ENCODE assay signal across 8 cellular contexts in genomic region chr6:170583736-170584180, GRCh38. TPM values are rescaled to one million over a fixed set of nuclear protein-coding genes. Genes with fewer than 3 reads are reported as not detected.
DNase-seq lines count a peak whose midpoint lies in the region; ATAC-seq, FAIRE-seq and TF ChIP-seq lines count a peak whose summit lies in the region.

No MANE protein-coding gene starts in this region.

- H4K20me1 ChIP-seq in DND-41 (ENCODE audit: insufficient read depth, low read length), result peaks cover 9% of the 10 kb centered on the region; the same call in 1 of the 2 replicates

- no peak for TF ChIP-seq POLR2A in thyroid gland (IDR thresholded peaks at IDR 0.05)

- peaks cover 2% of the 10 kb centered on the region; the same call in 1 of the 2 replicates for H3K27me3 Mint-ChIP-seq in HFFc6 (ENCODE audit: insufficient read depth)
- H3K27me3 Mint-ChIP-seq in activated naive CD8-positive, alpha-beta T cell treated with anti-CD3 and anti-CD28 coated beads, Interleukin-2, amount 50 U/mL, for 24 hours, result no peaks in the 10 kb centered on the region

- TF ChIP-seq CTCF in DND-41 (IDR thresholded peaks at IDR 0.05; ENCODE audit: borderline replicate concordance, extremely low read depth, low read length, poor library complexity, severe bottlenecking) (no peak), HFFc6 (IDR thresholded peaks at IDR 0.05) (peak; percentile 66), kidney (IDR thresholded peaks at IDR 0.05; ENCODE audit: borderline replicate concordance, extremely low read depth, insufficient read depth) (no peak), thyroid gland (IDR thresholded peaks at IDR 0.05) (peak in 1 of 6 experiments; percentile 7)

- H3K9ac ChIP-seq in DND-41 (ENCODE audit: low read depth, low read length) (peak overlapping the region; percentile 88), kidney (ENCODE audit: low read length in 2 of 2) (peak overlapping the region; percentile 42 to 66)

- H3K4me1 Mint-ChIP-seq in HFFc6 (ENCODE audit: low read depth), result peaks cover 22% of the 10 kb centered on the region
- H3K4me1 Mint-ChIP-seq in activated naive CD8-positive, alpha-beta T cell treated with anti-CD3 and anti-CD28 coated beads, Interleukin-2, amount 50 U/mL, for 24 hours, result peaks cover 41% of the 10 kb centered on the region

- intact Hi-C loops in kidney (cut with DNase I), result no loop called here
- intact Hi-C loops in thyroid gland (cut with DNase I), result no loop called here

- no peaks in the 10 kb centered on the region for H3K27me3 ChIP-seq in DND-41 (ENCODE audit: insufficient read depth, low read length, poor library complexity)
- no peaks in the 10 kb centered on the region for H3K27me3 ChIP-seq in thyroid gland

- peak overlapping the region; percentile 80 for H3K27ac ChIP-seq in DND-41 (ENCODE audit: low read length)
- peak overlapping the region; percentile 75 to 88 for H3K27ac ChIP-seq in kidney (ENCODE audit: low read depth in 2 of 2, low read length in 2 of 2)
- peak overlapping the region; percentile 22 to 82 (median 54) for H3K27ac ChIP-seq in thyroid gland

- H3K9me3 Mint-ChIP-seq in HFFc6, result no peaks in the 10 kb centered on the region
- no peaks in the 10 kb centered on the region for H3K9me3 Mint-ChIP-seq in activated naive CD8-positive, alpha-beta T cell treated with anti-CD3 and anti-CD28 coated beads, Interleukin-2, amount 50 U/mL, for 24 hours

- H3K9me3 ChIP-seq in DND-41 (ENCODE audit: insufficient read depth, low read length, severe bottlenecking) (no peaks in the 10 kb centered on the region), kidney (ENCODE audit: control insufficient read depth in 1 of 2, low read length in 2 of 2) (no peaks in the 10 kb centered on the region), thyroid gland (no peaks in the 10 kb centered on the region)

- 2 to 3% methylated on average over 11 to 12 of the region's 12 CpGs for WGBS in thyroid gland, 2 donors

- H3K79me2 ChIP-seq in DND-41 (ENCODE audit: insufficient read depth, low read length), result peaks cover 34% of the 10 kb centered on the region

- peak overlapping the region; percentile 80 for H3K4me2 ChIP-seq in DND-41 (ENCODE audit: insufficient read depth, low read length)

- peaks cover 36% of the 10 kb centered on the region for H3K36me3 Mint-ChIP-seq in HFFc6 (ENCODE audit: low read depth)
- peaks cover 46% of the 10 kb centered on the region for H3K36me3 Mint-ChIP-seq in activated naive CD8-positive, alpha-beta T cell treated with anti-CD3 and anti-CD28 coated beads, Interleukin-2, amount 50 U/mL, for 24 hours (ENCODE audit: low read depth)

- H3K27ac Mint-ChIP-seq in HFFc6, result peak overlapping the region; percentile 91
- H3K27ac Mint-ChIP-seq in activated naive CD8-positive, alpha-beta T cell treated with anti-CD3 and anti-CD28 coated beads, Interleukin-2, amount 50 U/mL, for 24 hours, result peak overlapping the region; percentile 94

- no peak for ATAC-seq in DND-41 (ENCODE audit: insufficient read depth, low read depth)
- no peak for ATAC-seq in activated naive CD8-positive, alpha-beta T cell treated with anti-CD3 and anti-CD28 coated beads, Interleukin-2, amount 50 U/mL, for 24 hours

- DNase-seq in DND-41 (no peak), HFFc6 (peak; percentile 10), kidney (no peak), thyroid gland (no peak), NCI-H1436 treated with DMSO at 0.1 percent for 48 hours (lab: John Stamatoyannopoulos, UW) (no peak), LoVo (ENCODE audit: low spot score) (no peak), RPMI8226 (no peak)
- DNase-seq in activated naive CD8-positive, alpha-beta T cell treated with anti-CD3 and anti-CD28 coated beads, Interleukin-2, amount 50 U/mL, for 24 hours, result no peak

- peak overlapping the region; percentile 72 for H2AFZ ChIP-seq in DND-41 (ENCODE audit: low read depth, low read length)

- H3K36me3 ChIP-seq in DND-41 (ENCODE audit: insufficient read depth, low read length) (peaks cover 49% of the 10 kb centered on the region), kidney (ENCODE audit: control insufficient read depth in 1 of 2, insufficient read depth in 2 of 2, low read length in 2 of 2) (peaks cover 18 to 19% of the 10 kb centered on the region in 2 donors), thyroid gland (peaks cover 10 to 21% of the 10 kb centered on the region in 2 donors)

- H3K4me1 ChIP-seq in DND-41 (ENCODE audit: insufficient read depth, low read length), result peaks cover 28% of the 10 kb centered on the region
- peaks cover 3 to 6% of the 10 kb centered on the region in 2 donors for H3K4me1 ChIP-seq in kidney (ENCODE audit: control insufficient read depth in 1 of 2, insufficient read depth in 1 of 2, low read depth in 1 of 2, low read length in 2 of 2)
- peaks cover 5 to 16% of the 10 kb centered on the region in 2 donors for H3K4me1 ChIP-seq in thyroid gland

- peak overlapping the region; percentile 73 to 99 for H3K4me3 ChIP-seq in DND-41 (ENCODE audit: low read depth in 1 of 2, low read length in 2 of 2)
- H3K4me3 ChIP-seq in kidney (ENCODE audit: low read length in 2 of 2), result peak overlapping the region; percentile 98
- H3K4me3 ChIP-seq in thyroid gland (replicated peaks in 1 of 3), result peak overlapping the region; percentile 51 to 95 (median 84)

- no peak for FAIRE-seq in kidney (lab: Jason Lieb, UNC)

- peak overlapping the region; percentile 98 for H3K4me3 Mint-ChIP-seq in HFFc6
- peak overlapping the region; percentile 98 for H3K4me3 Mint-ChIP-seq in activated naive CD8-positive, alpha-beta T cell treated with anti-CD3 and anti-CD28 coated beads, Interleukin-2, amount 50 U/mL, for 24 hours

RNA-seq across cellular contexts. Expression of gene PDCD2, which starts 0.7 kb away (rescaled TPM):
- 10 to 100 TPM; 62.3 to 73.7 (median 69.0) TPM for total RNA-seq in HFFc6 (2021; fragmentation: NEBNext Ultra II Directional; extraction: Animal tissue kit (Norgen Biotek cat#: 25700))
- total RNA-seq in kidney, result 49.8 TPM
- 56.7 TPM for polyA plus RNA-seq in kidney (ENCODE audit: insufficient read depth, low read depth, low replicate concordance)
- total RNA-seq in thyroid gland, result 100 to 1,000 TPM in 1 of 4 donors, 10 to 100 TPM in 3; 53.6 to 105 (median 82.9) TPM

RNA-seq across cellular contexts. Expression of gene TBP, which starts 29.6 kb away (rescaled TPM):
- total RNA-seq in HFFc6 (2021; fragmentation: NEBNext Ultra II Directional; extraction: Animal tissue kit (Norgen Biotek cat#: 25700)), result 10 to 100 TPM; 12.6 to 16.3 (median 14.8) TPM
- total RNA-seq in kidney, result 16.7 TPM
- polyA plus RNA-seq in kidney (ENCODE audit: insufficient read depth, low read depth, low replicate concordance), result 11.1 TPM
- 10 to 100 TPM; 16.4 to 23.0 (median 19.1) TPM for total RNA-seq in thyroid gland

RNA-seq across cellular contexts. Expression of gene PSMB1, which starts 30.7 kb away (rescaled TPM):
- 100 to 1,000 TPM; 227 to 265 (median 252) TPM for total RNA-seq in HFFc6 (2021; fragmentation: NEBNext Ultra II Directional; extraction: Animal tissue kit (Norgen Biotek cat#: 25700))
- total RNA-seq in kidney (132 TPM), thyroid gland (100 to 1,000 TPM; 227 to 320 (median 275) TPM)
- 309 TPM for polyA plus RNA-seq in kidney (ENCODE audit: insufficient read depth, low read depth, low replicate concordance)
